In genomic region chr19:50717026-50717723, GRCh38 we compare ENCODE assay signal across 1 cellular context.
TF ChIP-seq lines count a peak whose summit lies in the region.

No MANE protein-coding gene starts in this region.

TF ChIP-seq in IMR-90, 13 proteins besides CTCF, POLR2A, EP300 and RAD21:
- no peak for TF ChIP-seq SMC3 (IDR thresholded peaks at IDR 0.05; ENCODE audit: low read depth, low read length)
- TF ChIP-seq RCOR1 (IDR thresholded peaks at IDR 0.05; ENCODE audit: insufficient replicate concordance, low read length), result no peak
- no peak for TF ChIP-seq RFX5 (IDR thresholded peaks at IDR 0.05; ENCODE audit: low read depth, low read length)
- TF ChIP-seq CHD1 (IDR thresholded peaks at IDR 0.05; ENCODE audit: low read depth, low read length), result no peak
